In the genomic region with DNA sequence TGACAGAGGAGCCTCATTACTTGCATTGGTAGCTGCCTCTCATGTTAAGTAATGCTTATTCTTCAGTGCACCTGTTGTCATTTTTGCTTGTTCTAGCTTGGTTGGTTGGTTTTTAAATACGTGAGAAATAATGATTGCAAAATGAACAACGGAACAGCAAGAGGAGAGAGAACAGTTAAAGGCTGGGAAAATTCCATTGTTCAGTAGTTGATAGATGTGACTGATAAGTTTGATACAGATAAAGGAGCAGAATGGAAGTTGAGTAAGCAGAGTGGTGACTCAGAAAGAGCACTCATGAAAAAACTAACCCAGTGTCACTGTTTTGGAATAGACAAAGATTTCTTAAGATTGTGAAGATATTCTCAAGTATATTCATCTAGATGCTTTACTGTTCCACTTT, we compare ENCODE assay signal across 12 cellular contexts. TPM values are rescaled to one million over a fixed set of nuclear protein-coding genes. Genes with fewer than 3 reads are reported as not detected.
DNase-seq lines count a peak whose midpoint lies in the region; ATAC-seq and TF ChIP-seq lines count a peak whose summit lies in the region.
"Had no signal": no experiment of that assay in that cellular context is flagged by ENCODE, and none has a peak within 500 bp of the region (broad histone marks: within the 10 kb centered on the region; RNA-seq: fewer than 3 reads in every experiment).

No MANE protein-coding gene starts in this region.

- no peak for TF ChIP-seq CTCF in activated CD8-positive, alpha-beta T cell treated with anti-CD3 and anti-CD28 coated beads for 36 hours (IDR thresholded peaks at IDR 0.05)

- no peaks in the 10 kb centered on the region for H3K9me3 Mint-ChIP-seq in activated CD8-positive, alpha-beta T cell treated with anti-CD3 and anti-CD28 coated beads for 36 hours
- H3K9me3 Mint-ChIP-seq in activated CD8-positive, alpha-beta T cell treated with anti-CD3 and anti-CD28 coated beads, Interleukin-2, amount 10 ng/mL, durations not matched to agents 7 days and 5 days (ENCODE audit: insufficient read depth): no peaks in the 10 kb centered on the region

- peaks cover 10% of the 10 kb centered on the region for H3K4me1 Mint-ChIP-seq in activated CD8-positive, alpha-beta T cell treated with anti-CD3 and anti-CD28 coated beads for 36 hours (ENCODE audit: low read depth)
- peaks cover 1% of the 10 kb centered on the region for H3K4me1 Mint-ChIP-seq in activated CD8-positive, alpha-beta T cell treated with anti-CD3 and anti-CD28 coated beads, Interleukin-2, amount 10 ng/mL, durations not matched to agents 7 days and 5 days (ENCODE audit: low read depth)

- H3K36me3 Mint-ChIP-seq in activated CD8-positive, alpha-beta T cell treated with anti-CD3 and anti-CD28 coated beads for 36 hours (ENCODE audit: low read depth): peaks cover 13% of the 10 kb centered on the region
- H3K36me3 Mint-ChIP-seq in activated CD8-positive, alpha-beta T cell treated with anti-CD3 and anti-CD28 coated beads, Interleukin-2, amount 10 ng/mL, durations not matched to agents 7 days and 5 days (ENCODE audit: low read depth): peaks cover 18% of the 10 kb centered on the region

- ATAC-seq in activated CD8-positive, alpha-beta T cell treated with anti-CD3 and anti-CD28 coated beads for 36 hours: peak; percentile 73
- ATAC-seq in activated CD8-positive, alpha-beta T cell treated with anti-CD3 and anti-CD28 coated beads, Interleukin-2, amount 10 ng/mL, durations not matched to agents 7 days and 5 days: no peak
- peak; percentile 93 for ATAC-seq in stimulated activated naive CD8-positive, alpha-beta T cell treated with anti-CD3 and anti-CD28 coated beads, Interleukin-15, Interleukin-2, amounts not matched to agents 100 U/mL and 50 U/mL, for 24 hours
- ATAC-seq in HG03378 (IDR thresholded peaks at IDR 0.05; ENCODE audit: unreplicated experiment) (no peak), GM18861 (IDR thresholded peaks at IDR 0.05; ENCODE audit: unreplicated experiment) (no peak), HG02852 (IDR thresholded peaks at IDR 0.05; ENCODE audit: unreplicated experiment) (no peak)

- CTCF ChIA-PET in activated CD8-positive, alpha-beta T cell treated with anti-CD3 and anti-CD28 coated beads for 36 hours (lab: Charles Lee): interaction anchor here (0.6 kb wide), 1 partner anchor 51 kb away, joined by 3 read pairs; no protein-coding TSS in a partner anchor
- CTCF ChIA-PET in activated CD8-positive, alpha-beta T cell treated with anti-CD3 and anti-CD28 coated beads, Interleukin-2, amount 10 ng/mL, durations not matched to agents 7 days and 5 days (lab: Charles Lee): no interaction called here

- no peak for DNase-seq in activated CD8-positive, alpha-beta T cell treated with anti-CD3 and anti-CD28 coated beads for 36 hours
- DNase-seq in activated CD8-positive, alpha-beta T cell treated with anti-CD3 and anti-CD28 coated beads, Interleukin-2, amount 10 ng/mL, durations not matched to agents 7 days and 5 days: no peak
- DNase-seq in SW 1271 (lab: John Stamatoyannopoulos, UW) (peak; percentile 15 to 75), fibroblast of peridontal ligament (ENCODE audit: extremely low read depth) (peak; percentile 47)
- no peak for DNase-seq in stimulated activated naive CD8-positive, alpha-beta T cell treated with anti-CD3 and anti-CD28 coated beads, Interleukin-15, Interleukin-2, amounts not matched to agents 100 U/mL and 50 U/mL, for 24 hours
- DNase-seq: activated CD8-positive, alpha-beta memory T cell treated with anti-CD3 and anti-CD28 coated beads, Interleukin-2, amount 50 U/mL, for 48 hours; AML-193; islet precursor cell; NCI-H345 had no signal

- intact Hi-C loops in activated CD8-positive, alpha-beta T cell treated with anti-CD3 and anti-CD28 coated beads for 36 hours (cut with micrococcal nuclease): no loop called here

- peak overlapping the region; percentile 83 for H3K27ac Mint-ChIP-seq in activated CD8-positive, alpha-beta T cell treated with anti-CD3 and anti-CD28 coated beads for 36 hours
- H3K27ac Mint-ChIP-seq in activated CD8-positive, alpha-beta T cell treated with anti-CD3 and anti-CD28 coated beads, Interleukin-2, amount 10 ng/mL, durations not matched to agents 7 days and 5 days: no peak overlapping the region

- no peak overlapping the region for H3K4me3 Mint-ChIP-seq in activated CD8-positive, alpha-beta T cell treated with anti-CD3 and anti-CD28 coated beads for 36 hours
- H3K4me3 Mint-ChIP-seq in activated CD8-positive, alpha-beta T cell treated with anti-CD3 and anti-CD28 coated beads, Interleukin-2, amount 10 ng/mL, durations not matched to agents 7 days and 5 days: no peak overlapping the region

- H3K27me3 Mint-ChIP-seq in activated CD8-positive, alpha-beta T cell treated with anti-CD3 and anti-CD28 coated beads for 36 hours: no peaks in the 10 kb centered on the region
- no peaks in the 10 kb centered on the region for H3K27me3 Mint-ChIP-seq in activated CD8-positive, alpha-beta T cell treated with anti-CD3 and anti-CD28 coated beads, Interleukin-2, amount 10 ng/mL, durations not matched to agents 7 days and 5 days (ENCODE audit: low read depth)

- POLR2A ChIA-PET in activated CD8-positive, alpha-beta T cell treated with anti-CD3 and anti-CD28 coated beads for 36 hours (lab: Charles Lee): interaction anchor here (0.8 to 1.1 kb wide), 2 partner anchors 13 to 32 kb away, joined by 3 to 4 read pairs; no protein-coding TSS in a partner anchor
- POLR2A ChIA-PET in activated CD8-positive, alpha-beta T cell treated with anti-CD3 and anti-CD28 coated beads, Interleukin-2, amount 10 ng/mL, durations not matched to agents 7 days and 5 days (lab: Charles Lee): no interaction called here

RNA-seq across cellular contexts. Expression of gene MTA3, which starts 50.5 kb away (rescaled TPM):
- 10 to 100 TPM; 32.6 to 35.9 TPM for total RNA-seq in activated CD8-positive, alpha-beta T cell treated with anti-CD3 and anti-CD28 coated beads for 36 hours
- 10 to 100 TPM; 26.2 to 33.4 TPM for total RNA-seq in activated CD8-positive, alpha-beta T cell treated with anti-CD3 and anti-CD28 coated beads, Interleukin-2, amount 10 ng/mL, durations not matched to agents 7 days and 5 days

Comparison
In these comparisons a context has a peak if more than half of its experiments do, and no peak if none do; other contexts are left out.
1. ATAC-seq: peak in activated CD8-positive, alpha-beta T cell treated with anti-CD3 and anti-CD28 coated beads for 36 hours (single experiment) and stimulated activated naive CD8-positive, alpha-beta T cell treated with anti-CD3 and anti-CD28 coated beads, Interleukin-15, Interleukin-2, amounts not matched to agents 100 U/mL and 50 U/mL, for 24 hours (single experiment); none in activated CD8-positive, alpha-beta T cell treated with anti-CD3 and anti-CD28 coated beads, Interleukin-2, amount 10 ng/mL, durations not matched to agents 7 days and 5 days (single experiment), HG03378 (single experiment), GM18861 (single experiment) and HG02852 (single experiment).
2. DNase-seq: peak in SW 1271 (2 of 2) and fibroblast of peridontal ligament (single experiment); none in activated CD8-positive, alpha-beta T cell treated with anti-CD3 and anti-CD28 coated beads for 36 hours (single experiment), activated CD8-positive, alpha-beta T cell treated with anti-CD3 and anti-CD28 coated beads, Interleukin-2, amount 10 ng/mL, durations not matched to agents 7 days and 5 days (single experiment) and stimulated activated naive CD8-positive, alpha-beta T cell treated with anti-CD3 and anti-CD28 coated beads, Interleukin-15, Interleukin-2, amounts not matched to agents 100 U/mL and 50 U/mL, for 24 hours (single experiment).